ENCODE assay signal across 8 cellular contexts in the genomic region with DNA sequence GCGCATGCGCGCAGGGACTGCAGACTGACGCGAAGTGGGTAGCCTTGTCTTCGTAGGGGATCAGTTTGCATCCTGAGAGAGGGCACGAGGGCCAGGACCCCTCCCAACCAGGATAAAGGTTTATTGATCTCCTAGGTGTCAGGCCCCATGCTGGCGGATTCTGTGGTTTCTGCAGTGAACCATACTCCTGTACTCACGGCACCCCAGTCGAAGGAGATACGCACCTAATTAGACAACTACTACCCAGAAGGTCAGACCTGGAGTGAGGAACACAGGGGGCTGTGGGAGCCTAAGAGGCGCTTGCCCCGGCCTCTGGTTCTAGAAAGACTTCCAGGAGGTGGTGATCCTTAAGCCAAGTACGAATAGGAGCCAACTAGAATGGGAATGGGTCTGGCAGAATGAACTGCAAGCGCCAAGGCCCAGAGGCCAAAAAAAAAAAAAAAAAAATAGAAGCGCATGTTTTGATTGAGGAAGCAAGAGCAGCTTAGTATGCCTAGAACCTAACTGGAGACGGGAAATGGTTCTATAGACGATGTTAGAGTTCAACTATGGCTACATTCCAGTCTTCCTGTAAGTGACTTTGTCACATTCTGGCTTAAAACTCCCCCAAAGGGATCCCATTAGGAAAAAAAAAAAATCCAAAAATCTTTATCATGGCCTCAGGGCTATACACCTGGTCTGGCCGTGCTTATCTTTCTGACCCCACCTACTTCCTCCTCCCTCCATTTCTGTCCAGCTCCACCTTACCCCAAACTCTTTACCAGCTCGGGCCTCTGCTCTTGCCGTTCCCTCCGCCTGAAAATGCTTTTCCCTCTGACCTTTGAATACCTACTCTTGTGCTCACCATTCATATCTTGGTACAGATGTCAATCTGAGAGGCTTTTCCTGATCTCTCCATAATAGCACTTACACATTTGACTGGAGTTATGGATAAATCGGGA. TPM values are rescaled to one million over a fixed set of nuclear protein-coding genes. Genes with fewer than 3 reads are reported as not detected.
DNase-seq lines count a peak whose midpoint lies in the region; ATAC-seq and TF ChIP-seq lines count a peak whose summit lies in the region.

No MANE protein-coding gene starts in this region.

- DNase-seq in AG10803 (ENCODE audit: low read depth) (no peak), astrocyte of the spinal cord (ENCODE audit: low read depth, low spot score) (no peak), lower lobe of right lung (peak; percentile 89), thoracic aorta (ENCODE audit: low spot score) (peak; percentile 63), GM10266 (ENCODE audit: extremely low spot score) (no peak), NCI-H2081 treated with DMSO at 0.1 percent for 48 hours (lab: John Stamatoyannopoulos, UW) (no peak)
- no peak for DNase-seq in central memory CD4-positive, alpha-beta T cell

- H3F3A ChIP-seq in OCI-LY1 (ENCODE audit: insufficient read depth, low read length): peaks cover 4% of the 10 kb centered on the region; the same call in 1 of the 2 replicates

- no peaks in the 10 kb centered on the region for H3K9me2 ChIP-seq in OCI-LY1 (ENCODE audit: low read depth, low read length)

- TF ChIP-seq CTCF in AG10803 (conservative IDR thresholded peaks at IDR 0.05; ENCODE audit: low read length) (no peak), OCI-LY1 (IDR thresholded peaks at IDR 0.05; ENCODE audit: low read length) (no peak), astrocyte of the spinal cord (IDR thresholded peaks at IDR 0.05; ENCODE audit: low read depth, low read length) (no peak), lower lobe of right lung (IDR thresholded peaks at IDR 0.05) (no peak), thoracic aorta (IDR thresholded peaks at IDR 0.05) (no peak), GM10266 (IDR thresholded peaks at IDR 0.05; ENCODE audit: control insufficient read depth, insufficient read depth, low read depth, missing control alignments) (no peak)

- H3K9me3 ChIP-seq in OCI-LY1 (ENCODE audit: low read length): no peaks in the 10 kb centered on the region
- no peaks in the 10 kb centered on the region for H3K9me3 ChIP-seq in lower lobe of right lung
- H3K9me3 ChIP-seq in thoracic aorta: no peaks in the 10 kb centered on the region

- H3K4me2 ChIP-seq in OCI-LY1 (ENCODE audit: low read length): peak overlapping the region; percentile 99

- H3K36me3 ChIP-seq in OCI-LY1 (ENCODE audit: insufficient read depth, low read length) (no peaks in the 10 kb centered on the region), lower lobe of right lung (no peaks in the 10 kb centered on the region), thoracic aorta (no peaks in the 10 kb centered on the region)

- ATAC-seq in lower lobe of right lung (peak in 1 of 2 donors; percentile 1), thoracic aorta (ENCODE audit: insufficient number of reproducible peaks, low FRiP score, low read depth) (no peak)

- H4K20me1 ChIP-seq in OCI-LY1 (ENCODE audit: insufficient read depth, low read length): no peaks in the 10 kb centered on the region

- peak overlapping the region; percentile 80 for H3K9ac ChIP-seq in OCI-LY1 (ENCODE audit: low read length)

- H3K4me3 ChIP-seq in AG10803 (ENCODE audit: low read length) (peak overlapping the region; percentile 93), OCI-LY1 (ENCODE audit: low read depth, low read length, poor library complexity, severe bottlenecking) (peak overlapping the region; percentile 66), astrocyte of the spinal cord (ENCODE audit: low read depth, low read length) (peak overlapping the region; percentile 79), lower lobe of right lung (peak overlapping the region; percentile 97), thoracic aorta (peak overlapping the region; percentile 72)

- peak overlapping the region; percentile 91 for H3K27ac ChIP-seq in OCI-LY1 (ENCODE audit: low read depth, low read length, poor library complexity, severe bottlenecking)
- H3K27ac ChIP-seq in lower lobe of right lung: peak overlapping the region; percentile 97
- H3K27ac ChIP-seq in thoracic aorta: peak overlapping the region; percentile 80 to 84

- intact Hi-C loops in lower lobe of right lung (cut with DNase I): no loop called here

- H3K79me2 ChIP-seq in OCI-LY1 (ENCODE audit: insufficient read depth, low read length): peaks cover 29% of the 10 kb centered on the region

- in situ Hi-C loops in astrocyte of the spinal cord (cut with HindIII; ENCODE audit: low sequenced_read_pairs): no loop called here

- 0 out of 2 replicates have a peak overlapping the region, but pooled peaks have one; percentile 16 for H2AFZ ChIP-seq in OCI-LY1 (ENCODE audit: low read length)

- H3K4me1 ChIP-seq in OCI-LY1 (ENCODE audit: insufficient read depth, low read length, severe bottlenecking) (peaks cover 29% of the 10 kb centered on the region), lower lobe of right lung (peaks cover 18% of the 10 kb centered on the region), thoracic aorta (ENCODE audit: control insufficient read depth in 1 of 2, low read depth in 2 of 2) (peaks cover 0 to 16% of the 10 kb centered on the region in 2 donors)

- no peaks in the 10 kb centered on the region for H3K27me3 ChIP-seq in OCI-LY1 (ENCODE audit: insufficient read depth, low read length)
- H3K27me3 ChIP-seq in lower lobe of right lung (ENCODE audit: low read depth): no peaks in the 10 kb centered on the region
- no peaks in the 10 kb centered on the region for H3K27me3 ChIP-seq in thoracic aorta (replicated peaks; ENCODE audit: insufficient read depth)

RNA-seq across cellular contexts. Expression of a gene that starts 0.9 kb away (rescaled TPM):
- total RNA-seq in lower lobe of right lung (29.6 TPM), thoracic aorta (10 to 100 TPM; 24.1 to 37.8 TPM)

RNA-seq across cellular contexts. Expression of a gene that starts 8.4 kb away (rescaled TPM):
- 0.24 TPM for total RNA-seq in lower lobe of right lung
- under 1 TPM in 1 of 2 donors, not detected in 1; 0.56 TPM for total RNA-seq in thoracic aorta

RNA-seq across cellular contexts. Expression of a gene that starts 19.3 kb away (rescaled TPM):
- 8.1 TPM for total RNA-seq in lower lobe of right lung
- total RNA-seq in thoracic aorta: 1 to 10 TPM; 1.9 to 5.6 TPM

RNA-seq across cellular contexts. Expression of a gene that starts 23.9 kb away (rescaled TPM):
- total RNA-seq in lower lobe of right lung (14.2 TPM), thoracic aorta (10 to 100 TPM in 1 of 2 donors, 1 to 10 TPM in 1; 4.6 to 20.2 TPM)

RNA-seq across cellular contexts. Expression of a gene that starts 24.4 kb away (rescaled TPM):
- total RNA-seq in lower lobe of right lung (21.1 TPM), thoracic aorta (10 to 100 TPM; 24.4 to 37.2 TPM)

Comparison
In these comparisons a context has a peak if more than half of its experiments do, and no peak if none do; other contexts are left out.
1. DNase-seq: peak in lower lobe of right lung (single experiment) and thoracic aorta (single experiment); none in AG10803 (single experiment), astrocyte of the spinal cord (single experiment), GM10266 (single experiment), NCI-H2081 treated with DMSO at 0.1 percent for 48 hours (single experiment) and central memory CD4-positive, alpha-beta T cell (single experiment).
2. Peak in every context shown above with its lines, with median percentiles within 50 percentile points of each other: H3K4me3 ChIP-seq and H3K27ac ChIP-seq.